In genomic region chr3:107957506-107957905, GRCh38 we compare ENCODE assay signal across 12 cellular contexts.
DNase-seq lines count a peak whose midpoint lies in the region; ATAC-seq and TF ChIP-seq lines count a peak whose summit lies in the region.
"Had no signal": no experiment of that assay in that cellular context is flagged by ENCODE, and none has a peak within 500 bp of the region (broad histone marks: within the 10 kb centered on the region; RNA-seq: fewer than 3 reads in every experiment).

No MANE protein-coding gene starts in this region.

- dilution Hi-C loops in IMR-90 (cut with HindIII; ENCODE audit: low sequenced_read_pairs, unreplicated experiment), result no loop called here

- no peak overlapping the region for H3K56ac ChIP-seq in IMR-90 (ENCODE audit: extremely low read depth, insufficient read depth, low read length)
- no peak overlapping the region for H3K56ac ChIP-seq in mesendoderm (ENCODE audit: low read length)

- H3K18ac ChIP-seq in IMR-90 (ENCODE audit: low read depth, low read length), result no peak overlapping the region; the same call in 1 of the 2 replicates
- H3K18ac ChIP-seq in mesendoderm (ENCODE audit: low read length), result no peak overlapping the region

- DNase-seq in IMR-90, result no peak
- no peak for DNase-seq in dorsolateral prefrontal cortex
- peak; percentile 12 for DNase-seq in mesendoderm
- DNase-seq in stromal cell of bone marrow (ENCODE audit: low read depth), result peak; percentile 25
- no peak for DNase-seq in NCI-H187 treated with DMSO at 0.1 percent for 48 hours (lab: John Stamatoyannopoulos, UW)
- DNase-seq in PC-9, result no peak
- DNase-seq: activated effector memory CD4-positive, alpha-beta T cell treated with Interleukin-2 at 50 U/mL for 16 hours; effector memory CD4-positive, alpha-beta T cell; NCI-H2081 treated with DMSO at 0.1 percent for 48 hours had no signal

- intact Hi-C loops in IMR-90 (cut with micrococcal nuclease) (no loop called here), dorsolateral prefrontal cortex (cut with DNase I) (loop anchor here (5.0 to 10.0 kb wide), 2 partner anchors 77 to 80 kb away; no protein-coding TSS in a partner anchor), PC-9 (cut with micrococcal nuclease; ENCODE audit: unreplicated experiment) (no loop called here)

- H3K14ac ChIP-seq in IMR-90 (replicated peaks; ENCODE audit: low read depth, low read length), result no peak overlapping the region

- TF ChIP-seq CTCF in IMR-90 (conservative IDR thresholded peaks at IDR 0.05; ENCODE audit: low read depth, low read length) (no peak), dorsolateral prefrontal cortex (IDR thresholded peaks at IDR 0.05 in 54 of 56, conservative IDR thresholded peaks at IDR 0.05 in 2 of 56; ENCODE audit: low read depth in 1 of 56, partially characterized antibody in 56 of 56) (no peak), PC-9 (conservative IDR thresholded peaks at IDR 0.05) (no peak)

- H2AK5ac ChIP-seq in IMR-90 (ENCODE audit: low read depth, low read length) (no peak overlapping the region), mesendoderm (ENCODE audit: low read length) (no peak overlapping the region)

- no CpG with 5 or more reads among the region's 2 CpGs for WGBS in IMR-90 (ENCODE audit: extremely low coverage in 2 of 2, insufficient read length in 1 of 2), 2 experiments
- no CpG with 5 or more reads among the region's 2 CpGs for WGBS in mesendoderm (ENCODE audit: extremely low coverage, insufficient coverage, low lambda C conversion rate)

- CTCF ChIA-PET in IMR-90 (lab: Yijun Ruan, JAX), result interaction anchor here (0.6 to 1.2 kb wide), 2 partner anchors 13 to 29 kb away, joined by 3 read pairs; no protein-coding TSS in a partner anchor
- CTCF ChIA-PET in PC-9 (lab: Charles Lee), result no interaction called here

- no peaks in the 10 kb centered on the region for H3K9me2 ChIP-seq in PC-9 (ENCODE audit: insufficient read depth)

- peak overlapping the region in 1 of 2 experiments; percentile 32; a peak in 1 of 4 replicates for H4K8ac ChIP-seq in IMR-90 (ENCODE audit: low read depth in 2 of 2, low read length in 2 of 2)
- H4K8ac ChIP-seq in mesendoderm (ENCODE audit: low read depth, low read length), result no peak overlapping the region

- H3K79me1 ChIP-seq in IMR-90 (ENCODE audit: low read depth in 1 of 2, low read length in 2 of 2) (no peaks in the 10 kb centered on the region), mesendoderm (ENCODE audit: low read length) (no peaks in the 10 kb centered on the region)

- H2BK5ac ChIP-seq in IMR-90 (ENCODE audit: low read depth, low read length, poor library complexity, severe bottlenecking) (no peak overlapping the region), mesendoderm (ENCODE audit: low read length) (no peak overlapping the region)

- in situ Hi-C loops in IMR-90 (cut with MboI; ENCODE audit: low sequenced_read_pairs), result no loop called here

- H2BK120ac ChIP-seq in IMR-90 (ENCODE audit: low read depth, low read length), result no peak overlapping the region
- no peak overlapping the region for H2BK120ac ChIP-seq in mesendoderm (ENCODE audit: low read depth, low read length)

- no peak overlapping the region for H2BK15ac ChIP-seq in IMR-90 (ENCODE audit: low read depth, low read length)
- no peak overlapping the region for H2BK15ac ChIP-seq in mesendoderm (replicated peaks; ENCODE audit: low read depth)

- H3K23ac ChIP-seq in IMR-90 (ENCODE audit: low read depth, low read length), result peak overlapping the region; percentile 36; the same call in 1 of the 2 replicates
- H3K23ac ChIP-seq in mesendoderm (ENCODE audit: low read length), result no peak overlapping the region

- H3K9ac ChIP-seq in IMR-90 (ENCODE audit: low read depth, low read length) (no peak overlapping the region), mesendoderm (ENCODE audit: low read length) (no peak overlapping the region)
- H3K9ac ChIP-seq: parathyroid adenoma had no signal

- no peak overlapping the region for H2AK9ac ChIP-seq in IMR-90 (replicated peaks; ENCODE audit: low read depth, low read length, poor library complexity)

- 0 out of 2 replicates have a peak overlapping the region, but pooled peaks have one; percentile 16 for H3K4me3 ChIP-seq in IMR-90 (ENCODE audit: insufficient read depth, low read depth, low read length)
- H3K4me3 ChIP-seq in dorsolateral prefrontal cortex, result peak overlapping the region in 43 of 59 donors; percentile 0 to 51 (median 27)
- H3K4me3 ChIP-seq in mesendoderm (ENCODE audit: low read length), result no peak overlapping the region
- no peak overlapping the region for H3K4me3 ChIP-seq in PC-9

- H4K20me1 ChIP-seq in IMR-90 (ENCODE audit: insufficient read depth, low read length) (no peaks in the 10 kb centered on the region), PC-9 (ENCODE audit: insufficient read depth) (no peaks in the 10 kb centered on the region)

- H3K27me3 ChIP-seq in IMR-90 (ENCODE audit: control insufficient read depth, insufficient read depth, low read length), result no peaks in the 10 kb centered on the region; the same call in none of the 2 replicates
- no peaks in the 10 kb centered on the region for H3K27me3 ChIP-seq in dorsolateral prefrontal cortex
- H3K27me3 ChIP-seq in mesendoderm (ENCODE audit: insufficient read depth, low read length, poor library complexity), result no peaks in the 10 kb centered on the region
- no peaks in the 10 kb centered on the region for H3K27me3 ChIP-seq in PC-9 (ENCODE audit: insufficient read depth, low read depth)

- H3K36me3 ChIP-seq in IMR-90 (ENCODE audit: control insufficient read depth, insufficient read depth, low read length) (no peaks in the 10 kb centered on the region), mesendoderm (ENCODE audit: control insufficient read depth, insufficient read depth, low read length) (no peaks in the 10 kb centered on the region), PC-9 (ENCODE audit: low read depth) (no peaks in the 10 kb centered on the region)

- ATAC-seq in IMR-90 (ENCODE audit: low read depth), result peak; percentile 69
- ATAC-seq in HG02885 (IDR thresholded peaks at IDR 0.05; ENCODE audit: poor library complexity, unreplicated experiment), result no peak
- no peak for ATAC-seq in GM18909 (IDR thresholded peaks at IDR 0.05; ENCODE audit: poor library complexity, unreplicated experiment)

- no peak overlapping the region for H4K5ac ChIP-seq in IMR-90 (ENCODE audit: low read depth, low read length)
- no peak overlapping the region for H4K5ac ChIP-seq in mesendoderm (ENCODE audit: low read length)

- H3K9me3 ChIP-seq in IMR-90 (ENCODE audit: control insufficient read depth, insufficient read depth, low read length) (no peaks in the 10 kb centered on the region), PC-9 (ENCODE audit: insufficient read depth, low read depth) (0 out of 2 replicates have a peak, but pooled peaks cover 8% of the 10 kb centered on the region)

- no peak for TF ChIP-seq RAD21 in IMR-90 (IDR thresholded peaks at IDR 0.05; ENCODE audit: low read length)

- BruUV-seq in IMR-90 (replicated peaks; lab: Mats Ljungman, UMichigan), result no TSS peak
- BruUV-seq in PC-9 (replicated peaks; lab: Mats Ljungman, UMichigan), result no TSS peak

- H3K9me1 ChIP-seq in IMR-90 (ENCODE audit: insufficient read depth, low read length), result no peaks in the 10 kb centered on the region

- H2BK20ac ChIP-seq in IMR-90 (ENCODE audit: low read depth, low read length), result no peak overlapping the region

- H3K27ac ChIP-seq in IMR-90 (ENCODE audit: insufficient read depth, low read length) (peak overlapping the region; percentile 34; the same call in 1 of the 2 replicates), dorsolateral prefrontal cortex (peak overlapping the region in 55 of 59 donors; percentile 1 to 87 (median 68)), mesendoderm (ENCODE audit: low read depth, low read length) (no peak overlapping the region), PC-9 (no peak overlapping the region)
- H3K27ac ChIP-seq: parathyroid adenoma had no signal

- H3K79me2 ChIP-seq in mesendoderm (ENCODE audit: control insufficient read depth, insufficient read depth, low read length) (no peaks in the 10 kb centered on the region), PC-9 (ENCODE audit: low read depth) (no peaks in the 10 kb centered on the region)
- H3K79me2 ChIP-seq: parathyroid adenoma had no signal

- no peak for TF ChIP-seq POLR2A in IMR-90 (IDR thresholded peaks at IDR 0.05; ENCODE audit: low read depth, low read length)

- H3K4me2 ChIP-seq in IMR-90 (ENCODE audit: low read depth, low read length) (peak overlapping the region; percentile 64), mesendoderm (ENCODE audit: low read length) (no peak overlapping the region), PC-9 (no peak overlapping the region)

- no peak overlapping the region for H4K91ac ChIP-seq in IMR-90 (ENCODE audit: insufficient read depth, low read depth, low read length)

- peaks cover 5% of the 10 kb centered on the region; the same call in 1 of the 2 replicates for H3K4me1 ChIP-seq in IMR-90 (ENCODE audit: control insufficient read depth, insufficient read depth, low read length)
- no peaks in the 10 kb centered on the region for H3K4me1 ChIP-seq in mesendoderm (ENCODE audit: control insufficient read depth, low read depth, low read length)
- H3K4me1 ChIP-seq in PC-9 (replicated peaks; ENCODE audit: insufficient read depth), result peaks cover 7% of the 10 kb centered on the region
- H3K4me1 ChIP-seq: parathyroid adenoma had no signal

- H3F3A ChIP-seq in PC-9 (ENCODE audit: insufficient read depth, low read depth), result no peaks in the 10 kb centered on the region

- POLR2A ChIA-PET in IMR-90 (lab: Charles Lee; ENCODE audit: unreplicated experiment) (no interaction called here), PC-9 (lab: Charles Lee; ENCODE audit: unreplicated experiment) (no interaction called here)

- H2AFZ ChIP-seq in IMR-90 (replicated peaks; ENCODE audit: low read length, poor library complexity) (no peak overlapping the region), PC-9 (no peak overlapping the region)

- H3K4ac ChIP-seq in IMR-90 (ENCODE audit: low read depth, low read length), result no peak overlapping the region
- no peak overlapping the region for H3K4ac ChIP-seq in mesendoderm (ENCODE audit: low read depth, low read length)

TF ChIP-seq in IMR-90, 13 proteins besides CTCF, POLR2A, EP300 and RAD21:
- TF ChIP-seq CEBPB (IDR thresholded peaks at IDR 0.05; ENCODE audit: low read depth, low read length) (no peak), RCOR1 (IDR thresholded peaks at IDR 0.05; ENCODE audit: insufficient replicate concordance, low read length) (no peak), MXI1 (IDR thresholded peaks at IDR 0.05; ENCODE audit: borderline replicate concordance, low read depth, low read length) (no peak), NFE2L2 (IDR thresholded peaks at IDR 0.05; ENCODE audit: low read depth, low read length) (no peak), BHLHE40 (IDR thresholded peaks at IDR 0.05; ENCODE audit: low read depth, low read length) (no peak), USF2 (IDR thresholded peaks at IDR 0.05; ENCODE audit: low read depth, low read length) (no peak), CHD1 (IDR thresholded peaks at IDR 0.05; ENCODE audit: low read depth, low read length) (no peak)

Comparison
In these comparisons a context has a peak if more than half of its experiments do, and no peak if none do; other contexts are left out.
1. DNase-seq: peak in mesendoderm (single experiment) and stromal cell of bone marrow (single experiment); none in IMR-90 (single experiment), dorsolateral prefrontal cortex (0 of 10), NCI-H187 treated with DMSO at 0.1 percent for 48 hours (single experiment) and PC-9 (0 of 2).
2. H3K27ac ChIP-seq: peak in IMR-90 (single experiment) and dorsolateral prefrontal cortex (55 of 59); none in mesendoderm (single experiment) and PC-9 (single experiment).
3. H3K4me3 ChIP-seq: peak in IMR-90 (single experiment) and dorsolateral prefrontal cortex (43 of 59); none in mesendoderm (single experiment) and PC-9 (single experiment).
4. intact Hi-C loops: an anchor here in dorsolateral prefrontal cortex (5.0 to 10.0 kb wide); none called in IMR-90 and PC-9.